In genomic region chr12:24499151-24500146, GRCh38 we compare ENCODE assay signal across 12 cellular contexts.
A peak's percentile ranks its signal among the peaks of the same experiment; 100 is the strongest.
DNase-seq lines count a peak whose midpoint lies in the region; ATAC-seq and TF ChIP-seq lines count a peak whose summit lies in the region.
"Had no signal": no experiment of that assay in that cellular context is flagged by ENCODE, and none has a peak within 500 bp of the region (broad histone marks: within the 10 kb centered on the region; RNA-seq: fewer than 3 reads in every experiment).

No MANE protein-coding gene starts in this region.

- H3K79me2 ChIP-seq in osteoblast (ENCODE audit: insufficient read depth, low read length), result no peaks in the 10 kb centered on the region

- H3K4me2 ChIP-seq in osteoblast (ENCODE audit: insufficient read depth, low read length), result no peak overlapping the region

- ATAC-seq in GM18909 (IDR thresholded peaks at IDR 0.05; ENCODE audit: poor library complexity, unreplicated experiment) (no peak), GM19035 (IDR thresholded peaks at IDR 0.05; ENCODE audit: unreplicated experiment) (no peak), GM18502 (IDR thresholded peaks at IDR 0.05; ENCODE audit: poor library complexity, unreplicated experiment) (no peak)
- ATAC-seq: activated CD4-positive, CD25-positive, alpha-beta regulatory T cell treated with anti-CD3 and anti-CD28 coated beads, Interleukin-2, amount 50 U/mL, for 24 hours had no signal

- H3K27ac ChIP-seq in osteoblast (ENCODE audit: low read depth, low read length), result no peak overlapping the region
- H3K27ac ChIP-seq: C4-2B had no signal

- H3K9me3 ChIP-seq in osteoblast (ENCODE audit: low read depth, low read length), result no peaks in the 10 kb centered on the region

- H3K4me3 ChIP-seq in foreskin fibroblast (ENCODE audit: low read depth in 1 of 2, low read length in 2 of 2) (no peak overlapping the region), osteoblast (ENCODE audit: insufficient read depth, low read length) (no peak overlapping the region)
- H3K4me3 ChIP-seq: spleen had no signal

- H4K20me1 ChIP-seq in osteoblast (ENCODE audit: insufficient read depth, low read length), result no peaks in the 10 kb centered on the region

- no peak overlapping the region for H2AFZ ChIP-seq in osteoblast (ENCODE audit: low read length)

- H3K4me1 ChIP-seq in osteoblast (ENCODE audit: insufficient read depth, low read length), result peaks cover 2% of the 10 kb centered on the region
- H3K4me1 ChIP-seq: spleen had no signal

- DNase-seq in COLO829 (ENCODE audit: low spot score) (peak; percentile 61), SW480 (ENCODE audit: low spot score) (peak; percentile 73), foreskin fibroblast (peak; percentile 18 to 35), osteoblast (ENCODE audit: insufficient read length, low spot score, missing footprints) (peak; percentile 68)
- DNase-seq in central memory CD4-positive, alpha-beta T cell, result no peak
- DNase-seq: endodermal cell, spleen had no signal

- H3K36me3 ChIP-seq in osteoblast (ENCODE audit: insufficient read depth, low read length), result no peaks in the 10 kb centered on the region
- H3K36me3 ChIP-seq: spleen had no signal

- no peaks in the 10 kb centered on the region for H3K27me3 ChIP-seq in osteoblast (ENCODE audit: insufficient read depth, low read length)
- H3K27me3 ChIP-seq: spleen had no signal

- TF ChIP-seq CTCF in foreskin fibroblast (IDR thresholded peaks at IDR 0.05; ENCODE audit: low read depth, low read length) (no peak), osteoblast (IDR thresholded peaks at IDR 0.05; ENCODE audit: extremely low read depth, low read depth, low read length) (no peak)
